Comparison of ENCODE assay signal across 8 cellular contexts in the genomic region with DNA sequence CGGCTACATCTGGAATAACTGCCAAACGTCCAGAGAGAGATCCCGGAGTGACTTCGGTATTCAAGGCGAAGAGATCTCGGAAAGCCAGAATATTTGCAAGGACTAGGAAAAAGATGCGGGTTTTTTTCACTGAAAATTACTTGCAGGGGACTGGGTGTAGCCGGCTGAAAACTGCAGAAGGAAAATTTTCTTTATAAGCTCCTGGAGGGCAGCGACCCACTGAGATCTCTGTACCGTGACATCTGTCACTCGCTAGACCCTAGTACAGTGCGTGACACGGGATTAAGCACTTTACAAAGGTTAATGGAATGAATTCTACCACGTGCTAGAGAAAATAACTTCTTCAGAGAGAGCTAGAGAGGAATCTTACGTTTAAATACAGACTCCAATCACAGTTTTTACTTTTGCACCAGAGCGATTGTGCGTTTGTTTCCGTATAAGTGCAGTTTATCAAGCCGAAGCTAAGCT. TPM values are rescaled to one million over a fixed set of nuclear protein-coding genes. Genes with fewer than 3 reads are reported as not detected.
DNase-seq lines count a peak whose midpoint lies in the region; ATAC-seq lines count a peak whose summit lies in the region.

No MANE protein-coding gene starts in this region.

- no peaks in the 10 kb centered on the region for H3K9me3 Mint-ChIP-seq in activated CD4-positive, alpha-beta T cell treated with anti-CD3 and anti-CD28 coated beads, Interleukin-2, amount 10 ng/mL, durations not matched to agents 24 days and 14 days
- no peaks in the 10 kb centered on the region for H3K9me3 Mint-ChIP-seq in activated naive CD8-positive, alpha-beta T cell treated with anti-CD3 and anti-CD28 coated beads, Interleukin-2, amount 50 U/mL, for 24 hours

- H3K27ac Mint-ChIP-seq in activated CD4-positive, alpha-beta T cell treated with anti-CD3 and anti-CD28 coated beads, Interleukin-2, amount 10 ng/mL, durations not matched to agents 24 days and 14 days = peak overlapping the region; percentile 88
- H3K27ac Mint-ChIP-seq in activated naive CD8-positive, alpha-beta T cell treated with anti-CD3 and anti-CD28 coated beads, Interleukin-2, amount 50 U/mL, for 24 hours = no peak overlapping the region

- DNase-seq in activated CD4-positive, alpha-beta T cell treated with anti-CD3 and anti-CD28 coated beads, Interleukin-2, amount 10 ng/mL, durations not matched to agents 24 days and 14 days = no peak
- DNase-seq in activated CD4-positive, alpha-beta T cell treated with anti-CD3 and anti-CD28 coated beads for 4 hours = no peak
- no peak for DNase-seq in activated naive CD8-positive, alpha-beta T cell treated with anti-CD3 and anti-CD28 coated beads, Interleukin-2, amount 50 U/mL, for 24 hours
- no peak for DNase-seq in left lobe of liver (ENCODE audit: low spot score)
- DNase-seq in DMS 273 treated with DMSO at 0.1 percent for 48 hours (lab: John Stamatoyannopoulos, UW) = no peak
- DNase-seq in activated CD8-positive, alpha-beta memory T cell treated with anti-CD3 and anti-CD28 coated beads for 24 hours = no peak

- no peak for ATAC-seq in activated naive CD8-positive, alpha-beta T cell treated with anti-CD3 and anti-CD28 coated beads, Interleukin-2, amount 50 U/mL, for 24 hours
- peak; percentile 1 for ATAC-seq in left lobe of liver
- no peak for ATAC-seq in GM19463 (IDR thresholded peaks at IDR 0.05; ENCODE audit: unreplicated experiment)

- H3K4me1 Mint-ChIP-seq in activated CD4-positive, alpha-beta T cell treated with anti-CD3 and anti-CD28 coated beads, Interleukin-2, amount 10 ng/mL, durations not matched to agents 24 days and 14 days = peaks cover 17% of the 10 kb centered on the region
- H3K4me1 Mint-ChIP-seq in activated naive CD8-positive, alpha-beta T cell treated with anti-CD3 and anti-CD28 coated beads, Interleukin-2, amount 50 U/mL, for 24 hours = peaks cover 21% of the 10 kb centered on the region

- peaks cover 3% of the 10 kb centered on the region for H3K36me3 Mint-ChIP-seq in activated CD4-positive, alpha-beta T cell treated with anti-CD3 and anti-CD28 coated beads, Interleukin-2, amount 10 ng/mL, durations not matched to agents 24 days and 14 days (ENCODE audit: low read depth)
- peaks cover 2% of the 10 kb centered on the region for H3K36me3 Mint-ChIP-seq in activated naive CD8-positive, alpha-beta T cell treated with anti-CD3 and anti-CD28 coated beads, Interleukin-2, amount 50 U/mL, for 24 hours (ENCODE audit: low read depth)

- H3K27ac ChIP-seq in temporal lobe (ENCODE audit: low read depth, low read length) = peak overlapping the region; percentile 79

- H3K4me3 Mint-ChIP-seq in activated CD4-positive, alpha-beta T cell treated with anti-CD3 and anti-CD28 coated beads, Interleukin-2, amount 10 ng/mL, durations not matched to agents 24 days and 14 days = peak overlapping the region; percentile 91
- H3K4me3 Mint-ChIP-seq in activated naive CD8-positive, alpha-beta T cell treated with anti-CD3 and anti-CD28 coated beads, Interleukin-2, amount 50 U/mL, for 24 hours = peak overlapping the region; percentile 81

- intact Hi-C loops in activated CD4-positive, alpha-beta T cell treated with anti-CD3 and anti-CD28 coated beads, Interleukin-2, amount 10 ng/mL, durations not matched to agents 24 days and 14 days (cut with micrococcal nuclease) = loop anchor here (1.0 kb wide), 3 partner anchors 35 to 408 kb away; a partner anchor contains a TSS

- peaks cover 55% of the 10 kb centered on the region for H3K27me3 Mint-ChIP-seq in activated CD4-positive, alpha-beta T cell treated with anti-CD3 and anti-CD28 coated beads, Interleukin-2, amount 10 ng/mL, durations not matched to agents 24 days and 14 days
- H3K27me3 Mint-ChIP-seq in activated naive CD8-positive, alpha-beta T cell treated with anti-CD3 and anti-CD28 coated beads, Interleukin-2, amount 50 U/mL, for 24 hours = peaks cover 21% of the 10 kb centered on the region

RNA-seq across cellular contexts. Expression of a gene that starts 1.1 kb away (rescaled TPM):
- total RNA-seq in activated CD4-positive, alpha-beta T cell treated with anti-CD3 and anti-CD28 coated beads, Interleukin-2, amount 10 ng/mL, durations not matched to agents 24 days and 14 days = 8.7 and 9.3 TPM in 2 replicates
- total RNA-seq in left lobe of liver (5.9 TPM), temporal lobe (46.0 TPM)
